13 cellular contexts compared by ENCODE assay signal in genomic region chr13:110415669-110416068, GRCh38.
DNase-seq lines count a peak whose midpoint lies in the region; ATAC-seq and TF ChIP-seq lines count a peak whose summit lies in the region.
"Had no signal": no experiment of that assay in that cellular context is flagged by ENCODE, and none has a peak within 500 bp of the region (broad histone marks: within the 10 kb centered on the region; RNA-seq: fewer than 3 reads in every experiment).

No MANE protein-coding gene starts in this region.

- intact Hi-C loops in uterus (cut with DNase I; ENCODE audit: low total_unique reads): loop anchor here (10.0 kb wide), 1 partner anchor 191 kb away; no protein-coding TSS in a partner anchor

- H3K36me3 Mint-ChIP-seq in activated naive CD4-positive, alpha-beta T cell treated with anti-CD3 and anti-CD28 coated beads, Interleukin-2, amount 50 U/mL, for 72 hours: no peaks in the 10 kb centered on the region

- H3K9me3 Mint-ChIP-seq in activated naive CD4-positive, alpha-beta T cell treated with anti-CD3 and anti-CD28 coated beads, Interleukin-2, amount 50 U/mL, for 72 hours: no peaks in the 10 kb centered on the region

- TF ChIP-seq CTCF in brain microvascular endothelial cell (IDR thresholded peaks at IDR 0.05; ENCODE audit: low read depth, low read length, missing control alignments) (peak; percentile 32), kidney epithelial cell (IDR thresholded peaks at IDR 0.05; ENCODE audit: insufficient read depth, low read length, poor library complexity, severe bottlenecking) (peak; percentile 21), uterus (IDR thresholded peaks at IDR 0.05) (no peak)

- H3K27me3 ChIP-seq in brain microvascular endothelial cell (replicated peaks): no peaks in the 10 kb centered on the region
- no peaks in the 10 kb centered on the region for H3K27me3 ChIP-seq in kidney epithelial cell (ENCODE audit: control insufficient read depth, insufficient read depth, low read length)
- H3K27me3 ChIP-seq in uterus: no peaks in the 10 kb centered on the region

- in situ Hi-C loops in brain microvascular endothelial cell (cut with HindIII; ENCODE audit: low pct_ligation_motif_present, low sequenced_read_pairs): no loop called here

- H3K27ac Mint-ChIP-seq in activated naive CD4-positive, alpha-beta T cell treated with anti-CD3 and anti-CD28 coated beads, Interleukin-2, amount 50 U/mL, for 72 hours: no peak overlapping the region

- peak overlapping the region; percentile 98 for H3K27ac ChIP-seq in brain microvascular endothelial cell
- peak overlapping the region; percentile 91 to 97 for H3K27ac ChIP-seq in uterus
- H3K27ac ChIP-seq: BLaER1, KMS-11 had no signal

- no peak overlapping the region for H3K4me3 ChIP-seq in brain microvascular endothelial cell (ENCODE audit: low read depth, low read length)
- H3K4me3 ChIP-seq in kidney epithelial cell (ENCODE audit: low read depth, low read length): no peak overlapping the region
- no peak overlapping the region for H3K4me3 ChIP-seq in uterus
- H3K4me3 ChIP-seq: BLaER1 had no signal

- H3K36me3 ChIP-seq in brain microvascular endothelial cell (replicated peaks) (peaks cover 51% of the 10 kb centered on the region), kidney epithelial cell (ENCODE audit: control insufficient read depth, insufficient read depth, low read length) (peaks cover 1% of the 10 kb centered on the region), uterus (no peaks in the 10 kb centered on the region)
- H3K36me3 ChIP-seq: BLaER1 had no signal

- TF ChIP-seq POLR2A in uterus (IDR thresholded peaks at IDR 0.05): no peak

- ATAC-seq in activated naive CD4-positive, alpha-beta T cell treated with anti-CD3 and anti-CD28 coated beads, Interleukin-2, amount 50 U/mL, for 72 hours: peak; percentile 28 to 57
- ATAC-seq in GM19023 (IDR thresholded peaks at IDR 0.05; ENCODE audit: unreplicated experiment): no peak

- H3K4me1 ChIP-seq in uterus: peaks cover 34 to 43% of the 10 kb centered on the region in 2 donors

- no peaks in the 10 kb centered on the region for H3K9me3 ChIP-seq in uterus
- H3K9me3 ChIP-seq: BLaER1 had no signal

- no peak for DNase-seq in activated naive CD4-positive, alpha-beta T cell treated with anti-CD3 and anti-CD28 coated beads, Interleukin-2, amount 50 U/mL, for 72 hours (ENCODE audit: low spot score in 2 of 2)
- DNase-seq in activated naive CD4-positive, alpha-beta T cell treated with Interleukin-2 at 50 U/mL for 16 hours: no peak
- DNase-seq in brain microvascular endothelial cell: no peak
- no peak for DNase-seq in kidney epithelial cell (ENCODE audit: low read depth)
- DNase-seq in uterus: peak in 1 of 2 donors; percentile 46
- DNase-seq in NCI-H1417 treated with DMSO at 0.1 percent for 48 hours (lab: John Stamatoyannopoulos, UW): no peak
- DNase-seq in stimulated activated CD4-positive, alpha-beta T cell treated with anti-CD3 and anti-CD28 coated beads, Interleukin-2, amount 100 ng/mL, for 48 hours: no peak
- DNase-seq: cerebellar nuclear complex, left cardiac atrium, RPMI8226 had no signal

Comparison
In these comparisons a context has a peak if more than half of its experiments do, and no peak if none do; other contexts are left out.
1. CTCF ChIP-seq: peak in brain microvascular endothelial cell (single experiment) and kidney epithelial cell (single experiment); none in uterus (0 of 4).